2 cellular contexts compared by ENCODE assay signal in genomic region chr10:17141504-17142229, GRCh38.
TF ChIP-seq lines count a peak whose summit lies in the region.

No MANE protein-coding gene starts in this region.

TF ChIP-seq in HEK293, 187 proteins besides CTCF, POLR2A, EP300 and RAD21:
- TF ChIP-seq GFI1B (tag by site-specific recombination; IDR thresholded peaks at IDR 0.05) (no peak), SCRT2 (tag by site-specific recombination; IDR thresholded peaks at IDR 0.05) (peak; percentile 60), ZNF645 (tag by site-specific recombination; IDR thresholded peaks at IDR 0.05) (no peak)

TF ChIP-seq in HepG2, 621 proteins besides CTCF, POLR2A, EP300 and RAD21:
- TF ChIP-seq SSRP1 (CRISPR knock-in tag; IDR thresholded peaks at IDR 0.05) (no peak), ZNF280D (CRISPR knock-in tag; IDR thresholded peaks at IDR 0.05) (no peak), ZNF652 (CRISPR knock-in tag; IDR thresholded peaks at IDR 0.05; ENCODE audit: borderline replicate concordance, low read depth) (no peak), ATRX (CRISPR knock-in tag; IDR thresholded peaks at IDR 0.05; ENCODE audit: borderline replicate concordance) (no peak), ZNF331 (CRISPR knock-in tag; IDR thresholded peaks at IDR 0.05) (no peak), ZNF510 (CRISPR knock-in tag; IDR thresholded peaks at IDR 0.05; ENCODE audit: low read depth) (no peak), ZNF547 (CRISPR knock-in tag; IDR thresholded peaks at IDR 0.05) (no peak), GZF1 (CRISPR knock-in tag; IDR thresholded peaks at IDR 0.05) (no peak), ZFP36 (IDR thresholded peaks at IDR 0.05; ENCODE audit: borderline replicate concordance, low read depth, low read length, partially characterized antibody) (no peak), MAFG (CRISPR knock-in tag; IDR thresholded peaks at IDR 0.05) (no peak), ZNF432 (CRISPR knock-in tag; IDR thresholded peaks at IDR 0.05; ENCODE audit: borderline replicate concordance) (no peak), PREB (CRISPR knock-in tag; IDR thresholded peaks at IDR 0.05) (no peak), LBX2 (CRISPR knock-in tag; IDR thresholded peaks at IDR 0.05; ENCODE audit: borderline replicate concordance) (no peak), DMAP1 (CRISPR knock-in tag; IDR thresholded peaks at IDR 0.05) (no peak), HNF1B (CRISPR knock-in tag; IDR thresholded peaks at IDR 0.05) (no peak), ZNF282 (IDR thresholded peaks at IDR 0.05; ENCODE audit: partially characterized antibody) (no peak), KLF11 (CRISPR knock-in tag; IDR thresholded peaks at IDR 0.05) (no peak)
